ENCODE assay signal across 1 cellular context in genomic region chr18:46173393-46174316, GRCh38.
A peak's percentile ranks its signal among the peaks of the same experiment; 100 is the strongest.
TF ChIP-seq lines count a peak whose summit lies in the region.

No MANE protein-coding gene starts in this region.

TF ChIP-seq in HepG2, 621 proteins besides CTCF, POLR2A, EP300 and RAD21 (continued from another document and continues in another):
- TF ChIP-seq GPBP1L1 (CRISPR knock-in tag; IDR thresholded peaks at IDR 0.05) (no peak), SRSF1 (optimal IDR thresholded peaks at IDR 0.05; ENCODE audit: low read depth, low read length) (peak; percentile 72), MEF2D (CRISPR knock-in tag; IDR thresholded peaks at IDR 0.05) (peak; percentile 44; the same call in 1 of the 2 replicates), ZBTB4 (CRISPR knock-in tag; IDR thresholded peaks at IDR 0.05; ENCODE audit: borderline replicate concordance) (no peak), GTF3A (CRISPR knock-in tag; conservative IDR thresholded peaks at IDR 0.05) (0 out of 2 replicates have a peak, but pooled peaks have one; percentile 34), BRD4 (CRISPR knock-in tag; IDR thresholded peaks at IDR 0.05) (no peak), MEIS1 (CRISPR knock-in tag; IDR thresholded peaks at IDR 0.05; ENCODE audit: borderline replicate concordance) (peak; percentile 61; the same call in 1 of the 2 replicates), NBN (conservative IDR thresholded peaks at IDR 0.05) (no peak), REXO4 (CRISPR knock-in tag; IDR thresholded peaks at IDR 0.05; ENCODE audit: borderline replicate concordance) (no peak), ZFX (CRISPR knock-in tag; IDR thresholded peaks at IDR 0.05; ENCODE audit: low read depth) (peak; percentile 76; the same call in 1 of the 2 replicates), RXRB (CRISPR knock-in tag; IDR thresholded peaks at IDR 0.05; ENCODE audit: borderline replicate concordance) (peak; percentile 51; the same call in 1 of the 2 replicates), ZNF441 (CRISPR knock-in tag; IDR thresholded peaks at IDR 0.05; ENCODE audit: borderline replicate concordance) (peak; percentile 75), ZBTB10 (CRISPR knock-in tag; IDR thresholded peaks at IDR 0.05; ENCODE audit: borderline replicate concordance) (peak; percentile 24; the same call in 1 of the 2 replicates), FOXO1 (CRISPR knock-in tag; IDR thresholded peaks at IDR 0.05) (peak; percentile 23; the same call in 1 of the 2 replicates), ZNF580 (CRISPR knock-in tag; IDR thresholded peaks at IDR 0.05; ENCODE audit: borderline replicate concordance, low read depth) (peak; percentile 76; the same call in 1 of the 2 replicates), PHF20 (CRISPR knock-in tag; IDR thresholded peaks at IDR 0.05) (peak; percentile 93), ARID3A (IDR thresholded peaks at IDR 0.05; ENCODE audit: low read depth, low read length) (no peak), GMEB1 (CRISPR knock-in tag; IDR thresholded peaks at IDR 0.05; ENCODE audit: borderline replicate concordance) (peak; percentile 98), GLMP (CRISPR knock-in tag; IDR thresholded peaks at IDR 0.05; ENCODE audit: borderline replicate concordance) (no peak), RXRA (CRISPR knock-in tag; IDR thresholded peaks at IDR 0.05) (peak; percentile 54), ZNF121 (CRISPR knock-in tag; IDR thresholded peaks at IDR 0.05) (peak; percentile 40; the same call in 1 of the 2 replicates), ZNF749 (CRISPR knock-in tag; IDR thresholded peaks at IDR 0.05; ENCODE audit: borderline replicate concordance) (no peak), NCOA1 (CRISPR knock-in tag; IDR thresholded peaks at IDR 0.05) (peak; percentile 43; the same call in 1 of the 2 replicates), SP4 (CRISPR knock-in tag; IDR thresholded peaks at IDR 0.05) (no peak; the same call in 1 of the 2 replicates), ZNF839 (CRISPR knock-in tag; IDR thresholded peaks at IDR 0.05; ENCODE audit: borderline replicate concordance) (no peak), CHD4 (IDR thresholded peaks at IDR 0.05; ENCODE audit: borderline replicate concordance, low read length) (no peak), SRF (IDR thresholded peaks at IDR 0.05; ENCODE audit: low read depth, low read length) (peak; percentile 52; the same call in 1 of the 2 replicates), ETV5 (CRISPR knock-in tag; IDR thresholded peaks at IDR 0.05; ENCODE audit: borderline replicate concordance) (peak; percentile 89), KLF6 (CRISPR knock-in tag; IDR thresholded peaks at IDR 0.05) (peak; percentile 41; the same call in 1 of the 2 replicates), ZNF530 (CRISPR knock-in tag; IDR thresholded peaks at IDR 0.05; ENCODE audit: low read depth) (no peak), ZBTB21 (CRISPR knock-in tag; IDR thresholded peaks at IDR 0.05) (0 out of 2 replicates have a peak, but pooled peaks have one; percentile 29), TEAD3 (CRISPR knock-in tag; optimal IDR thresholded peaks at IDR 0.05; ENCODE audit: borderline replicate concordance) (peak; percentile 55), YEATS2 (CRISPR knock-in tag; IDR thresholded peaks at IDR 0.05; ENCODE audit: borderline replicate concordance) (peak; percentile 97)
- TF ChIP-seq, protein P1, sequence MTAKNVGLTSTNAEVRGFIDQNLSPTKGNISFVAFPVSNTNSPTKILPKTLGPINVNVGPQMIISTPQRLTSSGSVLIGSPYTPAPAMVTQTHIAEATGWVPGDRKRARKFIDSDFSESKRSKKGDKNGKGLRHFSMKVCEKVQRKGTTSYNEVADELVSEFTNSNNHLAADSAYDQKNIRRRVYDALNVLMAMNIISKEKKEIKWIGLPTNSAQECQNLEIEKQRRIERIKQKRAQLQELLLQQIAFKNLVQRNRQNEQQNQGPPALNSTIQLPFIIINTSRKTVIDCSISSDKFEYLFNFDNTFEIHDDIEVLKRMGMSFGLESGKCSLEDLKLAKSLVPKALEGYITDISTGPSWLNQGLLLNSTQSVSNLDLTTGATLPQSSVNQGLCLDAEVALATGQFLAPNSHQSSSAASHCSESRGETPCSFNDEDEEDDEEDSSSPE (CRISPR knock-in tag; IDR thresholded peaks at IDR 0.05), result peak; percentile 77
- TF ChIP-seq, protein P2, sequence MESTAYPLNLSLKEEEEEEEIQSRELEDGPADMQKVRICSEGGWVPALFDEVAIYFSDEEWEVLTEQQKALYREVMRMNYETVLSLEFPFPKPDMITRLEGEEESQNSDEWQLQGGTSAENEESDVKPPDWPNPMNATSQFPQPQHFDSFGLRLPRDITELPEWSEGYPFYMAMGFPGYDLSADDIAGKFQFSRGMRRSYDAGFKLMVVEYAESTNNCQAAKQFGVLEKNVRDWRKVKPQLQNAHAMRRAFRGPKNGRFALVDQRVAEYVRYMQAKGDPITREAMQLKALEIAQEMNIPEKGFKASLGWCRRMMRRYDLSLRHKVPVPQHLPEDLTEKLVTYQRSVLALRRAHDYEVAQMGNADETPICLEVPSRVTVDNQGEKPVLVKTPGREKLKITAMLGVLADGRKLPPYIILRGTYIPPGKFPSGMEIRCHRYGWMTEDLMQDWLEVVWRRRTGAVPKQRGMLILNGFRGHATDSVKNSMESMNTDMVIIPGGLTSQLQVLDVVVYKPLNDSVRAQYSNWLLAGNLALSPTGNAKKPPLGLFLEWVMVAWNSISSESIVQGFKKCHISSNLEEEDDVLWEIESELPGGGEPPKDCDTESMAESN (CRISPR knock-in tag; conservative IDR thresholded peaks at IDR 0.05), result 0 out of 2 replicates have a peak, but pooled peaks have one; percentile 48
- TF ChIP-seq, protein P3, sequence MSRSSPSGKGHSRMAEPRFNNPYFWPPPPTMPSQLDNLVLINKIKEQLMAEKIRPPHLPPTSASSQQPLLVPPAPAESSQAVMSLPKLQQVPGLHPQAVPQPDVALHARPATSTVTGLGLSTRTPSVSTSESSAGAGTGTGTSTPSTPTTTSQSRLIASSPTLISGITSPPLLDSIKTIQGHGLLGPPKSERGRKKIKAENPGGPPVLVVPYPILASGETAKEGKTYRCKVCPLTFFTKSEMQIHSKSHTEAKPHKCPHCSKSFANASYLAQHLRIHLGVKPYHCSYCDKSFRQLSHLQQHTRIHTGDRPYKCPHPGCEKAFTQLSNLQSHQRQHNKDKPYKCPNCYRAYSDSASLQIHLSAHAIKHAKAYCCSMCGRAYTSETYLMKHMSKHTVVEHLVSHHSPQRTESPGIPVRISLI (CRISPR knock-in tag; IDR thresholded peaks at IDR 0.05; ENCODE audit: borderline replicate concordance), result peak; percentile 33; the same call in 1 of the 2 replicates
